1 cellular context compared by ENCODE assay signal in the genomic region with DNA sequence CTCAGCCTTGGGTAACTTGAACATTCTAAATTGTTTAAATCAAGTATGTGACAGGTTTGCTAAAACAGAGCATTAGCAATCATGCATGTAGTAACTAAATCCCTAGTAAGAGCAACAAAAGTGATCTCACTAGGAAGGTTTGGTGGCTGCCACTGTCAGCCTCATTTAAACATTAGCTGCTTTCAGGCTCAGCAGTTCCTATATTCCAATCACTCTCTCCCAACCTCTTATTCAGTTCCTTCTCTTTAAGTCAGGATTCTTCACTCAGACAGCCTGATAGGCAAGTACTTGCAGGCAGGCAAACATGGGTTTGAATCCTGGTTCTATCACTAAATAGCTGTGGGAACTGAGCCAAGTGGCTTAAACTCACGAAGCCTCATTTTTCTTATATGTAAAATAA.
TF ChIP-seq lines count a peak whose summit lies in the region.

No MANE protein-coding gene starts in this region.

TF ChIP-seq in HEK293, 187 proteins besides CTCF, POLR2A, EP300 and RAD21 (continued from another document):
- TF ChIP-seq, protein P1, sequence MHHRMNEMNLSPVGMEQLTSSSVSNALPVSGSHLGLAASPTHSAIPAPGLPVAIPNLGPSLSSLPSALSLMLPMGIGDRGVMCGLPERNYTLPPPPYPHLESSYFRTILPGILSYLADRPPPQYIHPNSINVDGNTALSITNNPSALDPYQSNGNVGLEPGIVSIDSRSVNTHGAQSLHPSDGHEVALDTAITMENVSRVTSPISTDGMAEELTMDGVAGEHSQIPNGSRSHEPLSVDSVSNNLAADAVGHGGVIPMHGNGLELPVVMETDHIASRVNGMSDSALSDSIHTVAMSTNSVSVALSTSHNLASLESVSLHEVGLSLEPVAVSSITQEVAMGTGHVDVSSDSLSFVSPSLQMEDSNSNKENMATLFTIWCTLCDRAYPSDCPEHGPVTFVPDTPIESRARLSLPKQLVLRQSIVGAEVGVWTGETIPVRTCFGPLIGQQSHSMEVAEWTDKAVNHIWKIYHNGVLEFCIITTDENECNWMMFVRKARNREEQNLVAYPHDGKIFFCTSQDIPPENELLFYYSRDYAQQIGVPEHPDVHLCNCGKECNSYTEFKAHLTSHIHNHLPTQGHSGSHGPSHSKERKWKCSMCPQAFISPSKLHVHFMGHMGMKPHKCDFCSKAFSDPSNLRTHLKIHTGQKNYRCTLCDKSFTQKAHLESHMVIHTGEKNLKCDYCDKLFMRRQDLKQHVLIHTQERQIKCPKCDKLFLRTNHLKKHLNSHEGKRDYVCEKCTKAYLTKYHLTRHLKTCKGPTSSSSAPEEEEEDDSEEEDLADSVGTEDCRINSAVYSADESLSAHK (tag by site-specific recombination; IDR thresholded peaks at IDR 0.05), result no peak
- TF ChIP-seq ZNF555 (tag by site-specific recombination; conservative IDR thresholded peaks at IDR 0.05), result no peak
- TF ChIP-seq MYNN (tag by site-specific recombination; IDR thresholded peaks at IDR 0.05; ENCODE audit: borderline replicate concordance), result no peak
- TF ChIP-seq ZNF133 (tag by site-specific recombination; IDR thresholded peaks at IDR 0.05), result no peak
- no peak for TF ChIP-seq KLF7 (tag by site-specific recombination; IDR thresholded peaks at IDR 0.05; ENCODE audit: borderline replicate concordance)
- no peak for TF ChIP-seq ZNF121 (tag by site-specific recombination; IDR thresholded peaks at IDR 0.05)
- TF ChIP-seq, protein P2, sequence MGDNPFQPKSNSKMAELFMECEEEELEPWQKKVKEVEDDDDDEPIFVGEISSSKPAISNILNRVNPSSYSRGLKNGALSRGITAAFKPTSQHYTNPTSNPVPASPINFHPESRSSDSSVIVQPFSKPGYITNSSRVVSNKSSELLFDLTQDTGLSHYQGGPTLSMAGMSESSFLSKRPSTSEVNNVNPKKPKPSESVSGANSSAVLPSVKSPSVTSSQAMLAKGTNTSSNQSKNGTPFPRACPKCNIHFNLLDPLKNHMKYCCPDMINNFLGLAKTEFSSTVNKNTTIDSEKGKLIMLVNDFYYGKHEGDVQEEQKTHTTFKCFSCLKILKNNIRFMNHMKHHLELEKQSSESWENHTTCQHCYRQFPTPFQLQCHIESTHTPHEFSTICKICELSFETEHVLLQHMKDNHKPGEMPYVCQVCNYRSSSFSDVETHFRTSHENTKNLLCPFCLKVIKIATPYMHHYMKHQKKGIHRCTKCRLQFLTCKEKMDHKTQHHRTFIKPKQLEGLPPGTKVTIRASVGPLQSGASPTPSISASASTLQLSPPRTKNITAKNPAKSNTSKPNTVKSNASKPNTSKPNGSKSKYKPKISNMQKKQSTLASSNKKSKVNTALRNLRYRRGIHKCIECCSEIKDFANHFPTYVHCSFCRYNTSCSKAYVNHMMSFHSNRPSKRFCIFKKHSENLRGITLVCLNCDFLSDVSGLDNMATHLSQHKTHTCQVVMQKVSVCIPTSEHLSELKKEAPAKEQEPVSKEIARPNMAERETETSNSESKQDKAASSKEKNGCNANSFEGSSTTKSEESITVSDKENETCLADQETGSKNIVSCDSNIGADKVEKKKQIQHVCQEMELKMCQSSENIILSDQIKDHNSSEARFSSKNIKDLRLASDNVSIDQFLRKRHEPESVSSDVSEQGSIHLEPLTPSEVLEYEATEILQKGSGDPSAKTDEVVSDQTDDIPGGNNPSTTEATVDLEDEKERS (tag by site-specific recombination; IDR thresholded peaks at IDR 0.05), result no peak
- no peak for TF ChIP-seq ZNF544 (tag by site-specific recombination; IDR thresholded peaks at IDR 0.05)
- 0 out of 2 replicates have a peak, but pooled peaks have one; percentile 11 for TF ChIP-seq ZNF664 (tag by site-specific recombination; IDR thresholded peaks at IDR 0.05)
- TF ChIP-seq EGR2 (tag by site-specific recombination; IDR thresholded peaks at IDR 0.05; ENCODE audit: low read depth), result no peak
- TF ChIP-seq ZNF529 (tag by site-specific recombination; IDR thresholded peaks at IDR 0.05; ENCODE audit: insufficient replicate concordance), result no peak
- no peak for TF ChIP-seq PRDM1 (tag by site-specific recombination; IDR thresholded peaks at IDR 0.05)
- peak; percentile 58 for TF ChIP-seq FEZF1 (tag by site-specific recombination; IDR thresholded peaks at IDR 0.05)
